Comparison of ENCODE assay signal across 28 cellular contexts in the genomic region with DNA sequence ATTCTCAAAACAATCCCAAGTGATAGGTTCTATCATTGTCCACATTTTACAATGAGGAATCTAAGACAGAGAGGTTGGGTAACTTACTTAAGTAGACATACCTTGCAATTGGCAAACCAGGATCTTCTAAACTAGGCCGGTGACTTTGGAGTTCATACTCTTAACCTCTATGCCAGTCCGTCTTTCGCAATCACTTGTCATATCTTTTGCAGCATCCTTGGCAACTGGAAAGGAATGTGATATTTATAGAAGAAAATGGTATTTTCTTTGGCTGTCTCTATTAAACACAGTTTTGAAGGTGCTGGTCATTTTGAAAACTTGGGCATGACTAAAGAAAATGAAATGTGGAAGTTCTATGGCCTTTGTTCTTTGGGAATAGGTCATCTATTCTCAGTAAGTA.
"Had no signal": no experiment of that assay in that cellular context is flagged by ENCODE, and none has a peak within 500 bp of the region (broad histone marks: within the 10 kb centered on the region; RNA-seq: fewer than 3 reads in every experiment).

No MANE protein-coding gene starts in this region.

- H3K4me3 ChIP-seq: neural progenitor cell, ovary, psoas muscle, skin epidermis, smooth muscle cell, spleen, suprapubic skin, testis, tibial artery, transverse colon, upper lobe of left lung, vagina had no signal

- ATAC-seq: natural killer cell; psoas muscle; right cardiac atrium; sciatic nerve; stimulated activated memory B cell treated with anti-CD40 and anti-IgM and Interleukin-4, amounts not matched to agents 10 μg/mL and 1 μg/mL and 100 μg/mL, for 72 hours; stimulated activated naive CD8-positive, alpha-beta T cell treated with anti-CD3 and anti-CD28 coated beads, Interleukin-15, amount 100 ng/mL, for 72 hours; stimulated activated naive CD8-positive, alpha-beta T cell treated with anti-CD3 and anti-CD28 coated beads, Interleukin-15, Interleukin-2, amounts not matched to agents 100 U/mL and 50 U/mL, for 24 hours had no signal

- H3K79me2 ChIP-seq: parathyroid adenoma had no signal

- H3K9me3 ChIP-seq: ovary, suprapubic skin, testis, tibial artery, transverse colon, vagina had no signal

- H3K27ac ChIP-seq: neural progenitor cell, ovary, parathyroid adenoma, psoas muscle, skin epidermis, spleen, suprapubic skin, testis, tibial artery, transverse colon, upper lobe of left lung, vagina had no signal

- H3K36me3 ChIP-seq: neural progenitor cell, ovary, spleen, suprapubic skin, tibial artery, transverse colon, upper lobe of left lung, vagina had no signal

- H3K4me2 ChIP-seq: neural progenitor cell, smooth muscle cell had no signal

- DNase-seq: natural killer cell; occipital lobe; ovary; posterior cingulate gyrus; psoas muscle; right cardiac atrium; spleen; stimulated activated CD4-positive, alpha-beta T cell treated with anti-CD3 and anti-CD28 coated beads, Interleukin-12 subunit alpha, Interleukin-12 subunit beta, amount 100 ng/mL, for 4 hours; stimulated activated CD4-positive, alpha-beta T cell treated with anti-CD3 and anti-CD28 coated beads, Interleukin-1b, Interleukin-23, amount 100 ng/mL, for 48 hours; stimulated activated CD4-positive, alpha-beta T cell treated with anti-CD3 and anti-CD28 coated beads, Interleukin-4, amount 100 ng/mL, for 1 hour; stimulated activated CD4-positive, alpha-beta T cell treated with anti-CD3 and anti-CD28 coated beads, Interleukin-4, amount 100 ng/mL, for 4 hours; stimulated activated CD8-positive, alpha-beta memory T cell treated with anti-CD3 and anti-CD28 coated beads, Interleukin-4, amount 100 ng/mL, for 48 hours; stimulated activated naive CD4-positive, alpha-beta T cell; stimulated activated naive CD8-positive, alpha-beta T cell treated with anti-CD3 and anti-CD28 coated beads, Interleukin-15, amount 100 ng/mL, for 72 hours; stimulated activated naive CD8-positive, alpha-beta T cell treated with anti-CD3 and anti-CD28 coated beads, Interleukin-15, Interleukin-2, amounts not matched to agents 100 U/mL and 50 U/mL, for 24 hours; substantia nigra; testis; tibial artery; transverse colon; upper lobe of left lung had no signal

- H3K4me1 ChIP-seq: neural progenitor cell, parathyroid adenoma, psoas muscle, spleen, suprapubic skin, testis, tibial artery, transverse colon, upper lobe of left lung, vagina had no signal

- H2AFZ ChIP-seq: neural progenitor cell, parathyroid adenoma had no signal

- H3K27me3 ChIP-seq: neural progenitor cell, ovary, spleen, suprapubic skin, testis, tibial artery, transverse colon, upper lobe of left lung, vagina had no signal

- H3K9ac ChIP-seq: neural progenitor cell, parathyroid adenoma had no signal
